27 cellular contexts compared by ENCODE assay signal in genomic region chr4:52617467-52618017, GRCh38. TPM values are rescaled to one million over a fixed set of nuclear protein-coding genes. Genes with fewer than 3 reads are reported as not detected.
DNase-seq lines count a peak whose midpoint lies in the region; ATAC-seq and TF ChIP-seq lines count a peak whose summit lies in the region.
"Had no signal": no experiment of that assay in that cellular context is flagged by ENCODE, and none has a peak within 500 bp of the region (broad histone marks: within the 10 kb centered on the region; RNA-seq: fewer than 3 reads in every experiment).

No MANE protein-coding gene starts in this region.

- peak; percentile 8 for DNase-seq in NCI-H82 (lab: John Stamatoyannopoulos, UW)
- no peak for DNase-seq in NCI-H82 treated with DMSO at 0.1 percent for 48 hours (lab: John Stamatoyannopoulos, UW; ENCODE audit: unreplicated experiment)
- DNase-seq in CD4-positive, alpha-beta memory T cell, result peak in 4 of 5 donors; percentile 18 to 54 (median 32)
- no peak for DNase-seq in neural crest cell (ENCODE audit: low read depth, low spot score)
- no peak for DNase-seq in RWPE1 (ENCODE audit: low spot score)
- DNase-seq in NCI-H128 (lab: John Stamatoyannopoulos, UW; ENCODE audit: unreplicated experiment), result no peak
- DNase-seq: 8988T; activated CD4-positive, CD25-positive, alpha-beta regulatory T cell; activated CD8-positive, alpha-beta T cell treated with anti-CD3 and anti-CD28 coated beads, Interleukin-2, amount 10 ng/mL, durations not matched to agents 7 days and 5 days; activated naive CD4-positive, alpha-beta T cell; amniotic stem cell; foreskin keratinocyte; IMR-90; lower lobe of right lung; mucosa of descending colon; NCI-H1694; NCI-H526; sigmoid colon; stimulated activated CD4-positive, alpha-beta T cell treated with anti-CD3 and anti-CD28 coated beads, Interleukin-4, amount 100 ng/mL, for 4 hours; stimulated activated naive B cell treated with anti-CD40 and anti-IgM and Interleukin-4, amounts not matched to agents 10 μg/mL and 1 μg/mL and 100 μg/mL, for 72 hours; uterus had no signal

- H3K27me3 Mint-ChIP-seq in CD4-positive, alpha-beta memory T cell, result no peaks in the 10 kb centered on the region
- H3K27me3 Mint-ChIP-seq in activated T-helper 17 cell treated with anti-CD3 and anti-CD28 coated beads, Interleukin-2, amount 50 U/mL, for 72 hours, result no peaks in the 10 kb centered on the region
- no peaks in the 10 kb centered on the region for H3K27me3 Mint-ChIP-seq in neural crest cell (ENCODE audit: low read depth)
- H3K27me3 Mint-ChIP-seq: stimulated activated naive B cell treated with anti-CD40 and anti-IgM and Interleukin-4, amounts not matched to agents 10 μg/mL and 1 μg/mL and 100 μg/mL, for 72 hours had no signal

- H3K9me3 ChIP-seq in CD4-positive, alpha-beta memory T cell (ENCODE audit: control insufficient read depth in 1 of 2, low read length in 2 of 2), result no peaks in the 10 kb centered on the region
- H3K9me3 ChIP-seq: esophagus muscularis mucosa, lower lobe of right lung, mucosa of descending colon, sigmoid colon, SJSA1, thoracic aorta, uterus had no signal

- peak overlapping the region; percentile 23 to 89 (median 68) for H3K27ac Mint-ChIP-seq in CD4-positive, alpha-beta memory T cell
- H3K27ac Mint-ChIP-seq in activated T-helper 17 cell treated with anti-CD3 and anti-CD28 coated beads, Interleukin-2, amount 50 U/mL, for 72 hours, result peak overlapping the region; percentile 82
- H3K27ac Mint-ChIP-seq in neural crest cell (ENCODE audit: unreplicated experiment), result peak overlapping the region; percentile 43
- H3K27ac Mint-ChIP-seq: activated CD8-positive, alpha-beta T cell treated with anti-CD3 and anti-CD28 coated beads, Interleukin-2, amount 10 ng/mL, durations not matched to agents 7 days and 5 days; stimulated activated naive B cell treated with anti-CD40 and anti-IgM and Interleukin-4, amounts not matched to agents 10 μg/mL and 1 μg/mL and 100 μg/mL, for 72 hours had no signal

- H3K4me3 Mint-ChIP-seq in CD4-positive, alpha-beta memory T cell, result peak overlapping the region in 7 of 8 donors; percentile 43 to 76 (median 64)
- peak overlapping the region; percentile 49 for H3K4me3 Mint-ChIP-seq in activated T-helper 17 cell treated with anti-CD3 and anti-CD28 coated beads, Interleukin-2, amount 50 U/mL, for 72 hours
- no peak overlapping the region for H3K4me3 Mint-ChIP-seq in neural crest cell
- H3K4me3 Mint-ChIP-seq: activated CD8-positive, alpha-beta T cell treated with anti-CD3 and anti-CD28 coated beads, Interleukin-2, amount 10 ng/mL, durations not matched to agents 7 days and 5 days; stimulated activated naive B cell treated with anti-CD40 and anti-IgM and Interleukin-4, amounts not matched to agents 10 μg/mL and 1 μg/mL and 100 μg/mL, for 72 hours had no signal

- H3K27ac ChIP-seq in CD4-positive, alpha-beta memory T cell (ENCODE audit: low read depth, low read length), result no peak overlapping the region
- H3K27ac ChIP-seq in RWPE1, result no peak overlapping the region
- H3K27ac ChIP-seq: esophagus muscularis mucosa, foreskin keratinocyte, lower lobe of right lung, sigmoid colon, SJSA1, thoracic aorta, uterus had no signal

- H3K4me1 ChIP-seq in CD4-positive, alpha-beta memory T cell (ENCODE audit: insufficient read depth, low read length), result peaks cover 50% of the 10 kb centered on the region
- H3K4me1 ChIP-seq: lower lobe of right lung, SJSA1, uterus had no signal

- H3K9me3 Mint-ChIP-seq in CD4-positive, alpha-beta memory T cell, result peaks cover 0 to 2% (median 0%) of the 10 kb centered on the region in 8 donors
- no peaks in the 10 kb centered on the region for H3K9me3 Mint-ChIP-seq in activated T-helper 17 cell treated with anti-CD3 and anti-CD28 coated beads, Interleukin-2, amount 50 U/mL, for 72 hours
- H3K9me3 Mint-ChIP-seq in neural crest cell, result peaks cover 5% of the 10 kb centered on the region
- H3K9me3 Mint-ChIP-seq: CD4-positive, CD25-positive, alpha-beta regulatory T cell; stimulated activated naive B cell treated with anti-CD40 and anti-IgM and Interleukin-4, amounts not matched to agents 10 μg/mL and 1 μg/mL and 100 μg/mL, for 72 hours had no signal

- H3K36me3 Mint-ChIP-seq in CD4-positive, alpha-beta memory T cell, result peaks cover 20 to 24% of the 10 kb centered on the region in 2 donors
- peaks cover 21% of the 10 kb centered on the region for H3K36me3 Mint-ChIP-seq in activated T-helper 17 cell treated with anti-CD3 and anti-CD28 coated beads, Interleukin-2, amount 50 U/mL, for 72 hours (ENCODE audit: low read depth)
- H3K36me3 Mint-ChIP-seq in neural crest cell (ENCODE audit: low read depth), result peaks cover 22% of the 10 kb centered on the region
- H3K36me3 Mint-ChIP-seq: CD4-positive, CD25-positive, alpha-beta regulatory T cell had no signal

- no peaks in the 10 kb centered on the region for H3K36me3 ChIP-seq in CD4-positive, alpha-beta memory T cell (ENCODE audit: insufficient read depth, low read length)
- H3K36me3 ChIP-seq: esophagus muscularis mucosa, lower lobe of right lung, sigmoid colon, thoracic aorta, uterus had no signal

- peak; percentile 86 for ATAC-seq in activated T-helper 17 cell treated with anti-CD3 and anti-CD28 coated beads, Interleukin-2, amount 50 U/mL, for 72 hours (replicated peaks)
- ATAC-seq in GM21528 (IDR thresholded peaks at IDR 0.05; ENCODE audit: low FRiP score, unreplicated experiment), result no peak
- ATAC-seq: activated CD8-positive, alpha-beta T cell treated with anti-CD3 and anti-CD28 coated beads, Interleukin-2, amount 10 ng/mL, durations not matched to agents 7 days and 5 days; foreskin keratinocyte; lower lobe of right lung; mucosa of descending colon; stimulated activated naive B cell treated with anti-CD40 and anti-IgM and Interleukin-4, amounts not matched to agents 10 μg/mL and 1 μg/mL and 100 μg/mL, for 72 hours had no signal

- POLR2A ChIA-PET in CD4-positive, alpha-beta memory T cell (lab: Charles Lee; ENCODE audit: partially characterized antibody), result interaction anchor here (0.7 to 2.7 kb wide), 4 partner anchors 28 to 95 kb away, joined by 3 to 12 read pairs (median 3); partner anchors contain the start of gene USP46
- POLR2A ChIA-PET in RWPE1 (lab: Yijun Ruan, JAX; ENCODE audit: low non-redundant PET), result no interaction called here

- no peaks in the 10 kb centered on the region for H3K27me3 ChIP-seq in CD4-positive, alpha-beta memory T cell (ENCODE audit: insufficient read depth, low read length)
- H3K27me3 ChIP-seq: esophagus muscularis mucosa, foreskin keratinocyte, sigmoid colon, SJSA1, uterus had no signal

- no peak overlapping the region for H3K4me3 ChIP-seq in CD4-positive, alpha-beta memory T cell (ENCODE audit: low read length in 2 of 2)
- H3K4me3 ChIP-seq: esophagus muscularis mucosa, lower lobe of right lung, mucosa of descending colon, sigmoid colon, SJSA1, thoracic aorta, uterus had no signal

- no peak for TF ChIP-seq CTCF in neural crest cell (conservative IDR thresholded peaks at IDR 0.05)
- TF ChIP-seq CTCF in RWPE1 (conservative IDR thresholded peaks at IDR 0.05; ENCODE audit: low read depth), result no peak

- peaks cover 38 to 55% (median 47%) of the 10 kb centered on the region in 4 donors for H3K4me1 Mint-ChIP-seq in CD4-positive, alpha-beta memory T cell
- H3K4me1 Mint-ChIP-seq in activated T-helper 17 cell treated with anti-CD3 and anti-CD28 coated beads, Interleukin-2, amount 50 U/mL, for 72 hours, result peaks cover 35% of the 10 kb centered on the region
- H3K4me1 Mint-ChIP-seq in neural crest cell, result peaks cover 12% of the 10 kb centered on the region
- H3K4me1 Mint-ChIP-seq: stimulated activated naive B cell treated with anti-CD40 and anti-IgM and Interleukin-4, amounts not matched to agents 10 μg/mL and 1 μg/mL and 100 μg/mL, for 72 hours had no signal

- intact Hi-C loops in CD4-positive, alpha-beta memory T cell (cut with micrococcal nuclease), result loop anchor here (5.0 kb wide), 1 partner anchor 40 kb away; the partner anchor contains the start of gene USP46

- CTCF ChIA-PET in CD4-positive, alpha-beta memory T cell (lab: Charles Lee; ENCODE audit: partially characterized antibody), result interaction anchor here (0.7 to 1.1 kb wide), 3 partner anchors 9 to 29 kb away, joined by 4 read pairs; no protein-coding TSS in a partner anchor
- CTCF ChIA-PET in RWPE1 (lab: Yijun Ruan, JAX), result no interaction called here

RNA-seq across cellular contexts. Expression of gene USP46, which starts 41.6 kb away (rescaled TPM):
- total RNA-seq in CD4-positive, alpha-beta memory T cell, result 10 to 100 TPM; 25.7 to 26.9 TPM
- 10 to 100 TPM in 1 of 2 donors, 1 to 10 TPM in 1; 6.4 to 12.0 TPM for polyA plus RNA-seq in CD4-positive, alpha-beta memory T cell
- total RNA-seq in activated T-helper 17 cell treated with anti-CD3 and anti-CD28 coated beads, Interleukin-2, amount 50 U/mL, for 72 hours, result 10 to 100 TPM in 1 of 2 donors, 1 to 10 TPM in 1; 8.6 to 10.1 TPM
- 34.0 and 41.1 TPM in 2 replicates for total RNA-seq in neural crest cell

Comparison
In these comparisons a context has a peak if more than half of its experiments do, and no peak if none do; other contexts are left out.
1. DNase-seq: peak in NCI-H82 (single experiment) and CD4-positive, alpha-beta memory T cell (4 of 5); none in NCI-H82 treated with DMSO at 0.1 percent for 48 hours (single experiment), neural crest cell (single experiment), RWPE1 (single experiment) and NCI-H128 (single experiment).
2. Peak in every context shown above with its lines, with median percentiles within 50 percentile points of each other: H3K27ac Mint-ChIP-seq.